19 cellular contexts compared by ENCODE assay signal in genomic region chr7:79523426-79523825, GRCh38.
"Had no signal": no experiment of that assay in that cellular context is flagged by ENCODE, and none has a peak within 500 bp of the region (broad histone marks: within the 10 kb centered on the region; RNA-seq: fewer than 3 reads in every experiment).

No MANE protein-coding gene starts in this region.

- DNase-seq: activated CD4-positive, alpha-beta T cell treated with anti-CD3 and anti-CD28 coated beads, Interleukin-2, amount 50 U/mL, for 4 hours; activated CD4-positive, CD25-positive, alpha-beta regulatory T cell treated with anti-CD3 and anti-CD28 coated beads, Interleukin-2, amount 50 U/mL, for 72 hours; activated gamma-delta T cell; effector CD4-positive, alpha-beta T cell; head of caudate nucleus; kidney glomerular epithelial cell; left ventricle myocardium inferior; mammary epithelial cell; nephron progenitor cell; occipital lobe; right cardiac atrium; stimulated activated naive CD8-positive, alpha-beta T cell treated with anti-CD3 and anti-CD28 coated beads, Interleukin-15, Interleukin-2, amounts not matched to agents 100 U/mL and 50 U/mL, for 24 hours; substantia nigra; T-helper 17 cell had no signal

- H3K4me3 ChIP-seq: coronary artery, left ventricle myocardium inferior, skin epidermis, tibial nerve had no signal

- ATAC-seq: activated naive CD4-positive, alpha-beta T cell treated with anti-CD3 and anti-CD28 coated beads, Interleukin-2, amount 50 U/mL, for 72 hours; esophagus mucosa; right cardiac atrium; T-helper 17 cell had no signal
